Comparison of ENCODE assay signal across 20 cellular contexts in genomic region chr1:63024132-63024531, GRCh38.
DNase-seq lines count a peak whose midpoint lies in the region; ATAC-seq and TF ChIP-seq lines count a peak whose summit lies in the region.
"Had no signal": no experiment of that assay in that cellular context is flagged by ENCODE, and none has a peak within 500 bp of the region (broad histone marks: within the 10 kb centered on the region; RNA-seq: fewer than 3 reads in every experiment).

No MANE protein-coding gene starts in this region.

- H2AFZ ChIP-seq in IMR-90 (replicated peaks; ENCODE audit: low read length, poor library complexity): no peak overlapping the region
- H2AFZ ChIP-seq: GM23338 had no signal

- POLR2A ChIA-PET in A673 (lab: Charles Lee; ENCODE audit: low non-redundant PET): interaction anchor here (0.6 kb wide), 1 partner anchor 15 kb away, joined by 6 read pairs; no protein-coding TSS in a partner anchor
- POLR2A ChIA-PET in IMR-90 (lab: Charles Lee; ENCODE audit: unreplicated experiment): no interaction called here
- POLR2A ChIA-PET in activated CD8-positive, alpha-beta T cell treated with anti-CD3 and anti-CD28 coated beads, Interleukin-2, amount 10 ng/mL, durations not matched to agents 7 days and 5 days (lab: Charles Lee): no interaction called here

- peak; percentile 17 for DNase-seq in A673 (ENCODE audit: low spot score)
- peak; percentile 70 for DNase-seq in DMS53 (lab: John Stamatoyannopoulos, UW)
- peak; percentile 0 for DNase-seq in IMR-90
- DNase-seq in kidney glomerular epithelial cell (lab: John Stamatoyannopoulos, UW): peak; percentile 66
- no peak for DNase-seq in activated CD8-positive, alpha-beta T cell treated with anti-CD3 and anti-CD28 coated beads, Interleukin-2, amount 10 ng/mL, durations not matched to agents 7 days and 5 days
- DNase-seq in stimulated activated CD4-positive, alpha-beta T cell treated with anti-CD3 and anti-CD28 coated beads, Interleukin-12 subunit alpha, Interleukin-12 subunit beta, amount 100 ng/mL, for 4 hours: no peak
- DNase-seq in lower leg skin (ENCODE audit: low spot score in 2 of 2): no peak
- DNase-seq: COR-L47, DMS 273 treated with DMSO at 0.1 percent for 48 hours, MG63, NCI-H1092, NCI-H2081, NCI-H774, OCI-M1, SHP77 treated with DMSO at 0.1 percent for 48 hours, T-helper 1 cell had no signal

- H3K4me1 ChIP-seq in A673 (ENCODE audit: insufficient read depth, low read length, poor library complexity, severe bottlenecking) (peaks cover 8% of the 10 kb centered on the region), IMR-90 (ENCODE audit: control insufficient read depth, insufficient read depth, low read length) (no peaks in the 10 kb centered on the region)

- no peak overlapping the region for H2AK5ac ChIP-seq in IMR-90 (ENCODE audit: low read depth, low read length)

- WGBS in IMR-90 (ENCODE audit: extremely low coverage in 2 of 2, insufficient read length in 1 of 2), 2 experiments: no CpG with 5 or more reads among the region's 1 CpG
- 11 to 23% methylated on average over 1 of the region's 1 CpG for WGBS in lower leg skin, 2 donors

- no peak overlapping the region for H3K56ac ChIP-seq in IMR-90 (ENCODE audit: extremely low read depth, insufficient read depth, low read length)

- no peak overlapping the region for H4K91ac ChIP-seq in IMR-90 (ENCODE audit: insufficient read depth, low read depth, low read length)

- no peaks in the 10 kb centered on the region for H3K79me1 ChIP-seq in IMR-90 (ENCODE audit: low read depth in 1 of 2, low read length in 2 of 2)

- no peak overlapping the region for H3K4me3 Mint-ChIP-seq in activated CD8-positive, alpha-beta T cell treated with anti-CD3 and anti-CD28 coated beads, Interleukin-2, amount 10 ng/mL, durations not matched to agents 7 days and 5 days
- H3K4me3 Mint-ChIP-seq: B cell, GM23338 had no signal

- H3K14ac ChIP-seq in IMR-90 (replicated peaks; ENCODE audit: low read depth, low read length): no peak overlapping the region

- no peaks in the 10 kb centered on the region for H4K20me1 ChIP-seq in IMR-90 (ENCODE audit: insufficient read depth, low read length)

- H3K36me3 ChIP-seq in A673 (ENCODE audit: insufficient read depth, low read length, poor library complexity, severe bottlenecking) (no peaks in the 10 kb centered on the region), IMR-90 (ENCODE audit: control insufficient read depth, insufficient read depth, low read length) (no peaks in the 10 kb centered on the region)
- H3K36me3 ChIP-seq: MG63 had no signal

- H2BK20ac ChIP-seq in IMR-90 (ENCODE audit: low read depth, low read length): no peak overlapping the region

- H3K36me3 Mint-ChIP-seq in activated CD8-positive, alpha-beta T cell treated with anti-CD3 and anti-CD28 coated beads, Interleukin-2, amount 10 ng/mL, durations not matched to agents 7 days and 5 days (ENCODE audit: low read depth): no peaks in the 10 kb centered on the region

- BruUV-seq in A673 (replicated peaks; lab: Mats Ljungman, UMichigan): no TSS peak
- BruUV-seq in IMR-90 (replicated peaks; lab: Mats Ljungman, UMichigan): no TSS peak

- no peak for TF ChIP-seq RAD21 in IMR-90 (IDR thresholded peaks at IDR 0.05; ENCODE audit: low read length)

- no peaks in the 10 kb centered on the region for H3K27me3 Mint-ChIP-seq in activated CD8-positive, alpha-beta T cell treated with anti-CD3 and anti-CD28 coated beads, Interleukin-2, amount 10 ng/mL, durations not matched to agents 7 days and 5 days (ENCODE audit: low read depth)

- intact Hi-C loops in A673 (cut with micrococcal nuclease; ENCODE audit: unreplicated experiment): no loop called here
- intact Hi-C loops in IMR-90 (cut with micrococcal nuclease): no loop called here
- intact Hi-C loops in lower leg skin (cut with DNase I; ENCODE audit: low total_unique reads): no loop called here

- no peak overlapping the region for H3K23ac ChIP-seq in IMR-90 (ENCODE audit: low read depth, low read length)

- in situ Hi-C loops in IMR-90 (cut with MboI; ENCODE audit: low sequenced_read_pairs): no loop called here

- H3K27ac Mint-ChIP-seq in activated CD8-positive, alpha-beta T cell treated with anti-CD3 and anti-CD28 coated beads, Interleukin-2, amount 10 ng/mL, durations not matched to agents 7 days and 5 days: no peak overlapping the region
- H3K27ac Mint-ChIP-seq: B cell, GM23338 had no signal

- no peak overlapping the region for H3K4ac ChIP-seq in IMR-90 (ENCODE audit: low read depth, low read length)

- CTCF ChIA-PET in A673 (lab: Charles Lee): interaction anchor here (0.6 kb wide), 1 partner anchor 88 kb away, joined by 3 read pairs; no protein-coding TSS in a partner anchor
- CTCF ChIA-PET in IMR-90 (lab: Yijun Ruan, JAX): no interaction called here
- CTCF ChIA-PET in activated CD8-positive, alpha-beta T cell treated with anti-CD3 and anti-CD28 coated beads, Interleukin-2, amount 10 ng/mL, durations not matched to agents 7 days and 5 days (lab: Charles Lee): no interaction called here

- H2BK15ac ChIP-seq in IMR-90 (ENCODE audit: low read depth, low read length): no peak overlapping the region

- no peak overlapping the region for H4K8ac ChIP-seq in IMR-90 (ENCODE audit: low read depth in 2 of 2, low read length in 2 of 2)

- no peak overlapping the region for H3K4me3 ChIP-seq in A673 (ENCODE audit: low read depth, low read length, poor library complexity, severe bottlenecking)
- H3K4me3 ChIP-seq in IMR-90 (ENCODE audit: insufficient read depth, low read depth, low read length): no peak overlapping the region
- H3K4me3 ChIP-seq in lower leg skin (ENCODE audit: low read depth, poor library complexity, severe bottlenecking): no peak overlapping the region
- H3K4me3 ChIP-seq: GM23338, MG63 had no signal

- no peak overlapping the region for H2BK5ac ChIP-seq in IMR-90 (ENCODE audit: low read depth, low read length, poor library complexity, severe bottlenecking)

- TF ChIP-seq CTCF in A673 (conservative IDR thresholded peaks at IDR 0.05; ENCODE audit: low read depth, low read length) (no peak), IMR-90 (conservative IDR thresholded peaks at IDR 0.05; ENCODE audit: low read depth, low read length) (no peak), lower leg skin (IDR thresholded peaks at IDR 0.05) (no peak)

- TF ChIP-seq POLR2A in IMR-90 (IDR thresholded peaks at IDR 0.05; ENCODE audit: low read depth, low read length): no peak
- no peak for TF ChIP-seq POLR2A in lower leg skin (IDR thresholded peaks at IDR 0.05)

- no peak overlapping the region for H2AK9ac ChIP-seq in IMR-90 (replicated peaks; ENCODE audit: low read depth, low read length, poor library complexity)

- H3K27me3 ChIP-seq in A673 (replicated peaks; ENCODE audit: insufficient read depth, low read depth, low read length, poor library complexity) (no peaks in the 10 kb centered on the region), IMR-90 (ENCODE audit: control insufficient read depth, insufficient read depth, low read length) (no peaks in the 10 kb centered on the region)
- H3K27me3 ChIP-seq: MG63 had no signal

- dilution Hi-C loops in IMR-90 (cut with HindIII; ENCODE audit: low sequenced_read_pairs, unreplicated experiment): no loop called here

- H3K9me3 ChIP-seq in A673 (ENCODE audit: low read depth, low read length, poor library complexity, severe bottlenecking) (no peaks in the 10 kb centered on the region), IMR-90 (ENCODE audit: control insufficient read depth, insufficient read depth, low read length) (no peaks in the 10 kb centered on the region)
- H3K9me3 ChIP-seq: MG63 had no signal

- no peak overlapping the region for H2BK120ac ChIP-seq in IMR-90 (ENCODE audit: low read depth, low read length)

- no peaks in the 10 kb centered on the region for H3K4me1 Mint-ChIP-seq in activated CD8-positive, alpha-beta T cell treated with anti-CD3 and anti-CD28 coated beads, Interleukin-2, amount 10 ng/mL, durations not matched to agents 7 days and 5 days (ENCODE audit: low read depth)
- H3K4me1 Mint-ChIP-seq: B cell had no signal

- H3K9me3 Mint-ChIP-seq in activated CD8-positive, alpha-beta T cell treated with anti-CD3 and anti-CD28 coated beads, Interleukin-2, amount 10 ng/mL, durations not matched to agents 7 days and 5 days (ENCODE audit: insufficient read depth): no peaks in the 10 kb centered on the region

- no peak overlapping the region for H3K18ac ChIP-seq in IMR-90 (ENCODE audit: low read depth, low read length)

- H3K4me2 ChIP-seq in IMR-90 (ENCODE audit: low read depth, low read length): no peak overlapping the region
- H3K4me2 ChIP-seq: GM23338 had no signal

- H3K27ac ChIP-seq in A673 (ENCODE audit: low read depth, low read length, poor library complexity, severe bottlenecking) (no peak overlapping the region), IMR-90 (ENCODE audit: insufficient read depth, low read length) (no peak overlapping the region)

- no peak overlapping the region for H4K5ac ChIP-seq in IMR-90 (ENCODE audit: low read depth, low read length)

- ATAC-seq in IMR-90 (ENCODE audit: low read depth) (no peak), HG03039 (IDR thresholded peaks at IDR 0.05; ENCODE audit: unreplicated experiment) (no peak)
- ATAC-seq in activated CD8-positive, alpha-beta T cell treated with anti-CD3 and anti-CD28 coated beads, Interleukin-2, amount 10 ng/mL, durations not matched to agents 7 days and 5 days: no peak
- ATAC-seq: GM23338, SK-N-SH treated with all-trans-retinoic acid at 6 μM for 48 hours had no signal

- H3K9me1 ChIP-seq in IMR-90 (ENCODE audit: insufficient read depth, low read length): no peaks in the 10 kb centered on the region

- no peak overlapping the region for H3K9ac ChIP-seq in IMR-90 (ENCODE audit: low read depth, low read length)

TF ChIP-seq in IMR-90, 13 proteins besides CTCF, POLR2A, EP300 and RAD21 (continues in another document):
- TF ChIP-seq SMC3 (IDR thresholded peaks at IDR 0.05; ENCODE audit: low read depth, low read length) (no peak), CHD1 (IDR thresholded peaks at IDR 0.05; ENCODE audit: low read depth, low read length) (no peak), CEBPB (IDR thresholded peaks at IDR 0.05; ENCODE audit: low read depth, low read length) (no peak), MAZ (IDR thresholded peaks at IDR 0.05; ENCODE audit: borderline replicate concordance, low read depth, low read length) (no peak), NFE2L2 (IDR thresholded peaks at IDR 0.05; ENCODE audit: low read depth, low read length) (no peak), RFX5 (IDR thresholded peaks at IDR 0.05; ENCODE audit: low read depth, low read length) (no peak), MXI1 (IDR thresholded peaks at IDR 0.05; ENCODE audit: borderline replicate concordance, low read depth, low read length) (no peak)
- TF ChIP-seq, protein P1, sequence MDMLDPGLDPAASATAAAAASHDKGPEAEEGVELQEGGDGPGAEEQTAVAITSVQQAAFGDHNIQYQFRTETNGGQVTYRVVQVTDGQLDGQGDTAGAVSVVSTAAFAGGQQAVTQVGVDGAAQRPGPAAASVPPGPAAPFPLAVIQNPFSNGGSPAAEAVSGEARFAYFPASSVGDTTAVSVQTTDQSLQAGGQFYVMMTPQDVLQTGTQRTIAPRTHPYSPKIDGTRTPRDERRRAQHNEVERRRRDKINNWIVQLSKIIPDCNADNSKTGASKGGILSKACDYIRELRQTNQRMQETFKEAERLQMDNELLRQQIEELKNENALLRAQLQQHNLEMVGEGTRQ (IDR thresholded peaks at IDR 0.05; ENCODE audit: low read depth, low read length): no peak

Comparison
In these comparisons a context has a peak if more than half of its experiments do, and no peak if none do; other contexts are left out.
1. DNase-seq: peak in A673 (single experiment), DMS53 (single experiment), IMR-90 (single experiment) and kidney glomerular epithelial cell (single experiment); none in activated CD8-positive, alpha-beta T cell treated with anti-CD3 and anti-CD28 coated beads, Interleukin-2, amount 10 ng/mL, durations not matched to agents 7 days and 5 days (single experiment), stimulated activated CD4-positive, alpha-beta T cell treated with anti-CD3 and anti-CD28 coated beads, Interleukin-12 subunit alpha, Interleukin-12 subunit beta, amount 100 ng/mL, for 4 hours (single experiment) and lower leg skin (0 of 2).